ENCODE assay signal across 19 cellular contexts in the genomic region with DNA sequence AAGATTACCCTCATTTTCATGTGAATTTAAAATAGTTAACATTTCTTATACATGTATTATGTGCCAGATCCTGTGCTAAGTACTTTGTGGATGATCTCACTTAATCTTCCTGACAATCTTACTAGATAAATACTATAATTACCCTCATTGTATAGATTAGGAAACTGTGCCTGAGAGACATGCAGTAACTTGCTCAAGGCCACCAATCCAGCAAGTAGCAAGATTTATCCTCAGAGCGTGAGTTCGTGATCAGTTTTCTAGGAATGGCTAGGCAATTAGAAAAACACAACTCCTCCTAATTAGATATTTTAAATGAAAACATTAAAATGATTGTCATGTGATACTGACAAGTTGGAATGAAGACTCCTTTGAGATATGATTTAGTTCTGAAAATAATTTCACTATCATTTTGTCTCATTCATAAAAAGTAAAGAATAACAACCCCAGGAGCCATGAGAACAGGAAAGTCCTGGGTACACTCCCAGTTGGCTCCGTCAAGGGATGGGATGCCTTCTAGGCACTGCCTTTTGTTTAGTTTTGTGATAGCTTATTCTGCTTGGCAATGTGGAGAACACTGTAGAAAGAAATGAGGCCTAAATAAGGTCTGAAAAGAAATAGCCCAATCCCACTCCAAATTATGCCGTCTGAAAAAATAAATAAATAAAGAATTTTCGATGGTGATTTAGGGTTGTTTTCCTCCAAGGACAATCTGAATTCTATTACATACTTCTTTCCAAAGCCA.
DNase-seq lines count a peak whose midpoint lies in the region; ATAC-seq and TF ChIP-seq lines count a peak whose summit lies in the region.
"Had no signal": no experiment of that assay in that cellular context is flagged by ENCODE, and none has a peak within 500 bp of the region (broad histone marks: within the 10 kb centered on the region; RNA-seq: fewer than 3 reads in every experiment).

No MANE protein-coding gene starts in this region.

- H3K4me2 ChIP-seq in GM23248 (ENCODE audit: unreplicated experiment) (no peak overlapping the region), PC-9 (no peak overlapping the region)
- H3K4me2 ChIP-seq: A549, BLaER1 had no signal

- no peaks in the 10 kb centered on the region for H3K9me3 Mint-ChIP-seq in activated naive CD8-positive, alpha-beta T cell treated with anti-CD3 and anti-CD28 coated beads, Interleukin-2, amount 50 U/mL, for 24 hours
- H3K9me3 Mint-ChIP-seq: CD4-positive, alpha-beta memory T cell had no signal

- H4K20me1 ChIP-seq in GM23248 (ENCODE audit: insufficient read depth), result no peaks in the 10 kb centered on the region
- no peaks in the 10 kb centered on the region for H4K20me1 ChIP-seq in PC-9 (ENCODE audit: insufficient read depth)
- H4K20me1 ChIP-seq: BLaER1 had no signal

- H2AFZ ChIP-seq in GM23248 (no peak overlapping the region), PC-9 (no peak overlapping the region)

- H3K36me3 Mint-ChIP-seq in activated naive CD8-positive, alpha-beta T cell treated with anti-CD3 and anti-CD28 coated beads, Interleukin-2, amount 50 U/mL, for 24 hours (ENCODE audit: low read depth), result no peaks in the 10 kb centered on the region
- H3K36me3 Mint-ChIP-seq: CD4-positive, alpha-beta memory T cell had no signal

- H3F3A ChIP-seq in GM23248 (ENCODE audit: insufficient read depth) (peaks cover 90% of the 10 kb centered on the region), PC-9 (ENCODE audit: insufficient read depth, low read depth) (no peaks in the 10 kb centered on the region)

- H3K4me1 Mint-ChIP-seq in activated naive CD8-positive, alpha-beta T cell treated with anti-CD3 and anti-CD28 coated beads, Interleukin-2, amount 50 U/mL, for 24 hours, result no peaks in the 10 kb centered on the region

- 0 out of 2 replicates have a peak overlapping the region, but pooled peaks have one; percentile 77 for H3K9ac ChIP-seq in GM23248
- H3K9ac ChIP-seq in subcutaneous abdominal adipose tissue (ENCODE audit: low read length in 5 of 5), result no peak overlapping the region
- H3K9ac ChIP-seq: BLaER1 had no signal

- H3K79me2 ChIP-seq in GM23248 (ENCODE audit: insufficient read depth) (peaks cover 99% of the 10 kb centered on the region), PC-9 (ENCODE audit: low read depth) (no peaks in the 10 kb centered on the region)

- H3K4me3 ChIP-seq in GM23248 (no peak overlapping the region), RWPE2 (ENCODE audit: severe bottlenecking) (no peak overlapping the region), epithelial cell of esophagus (ENCODE audit: low read length) (no peak overlapping the region), subcutaneous abdominal adipose tissue (ENCODE audit: low read depth in 1 of 5, low read length in 5 of 5) (no peak overlapping the region), PC-9 (no peak overlapping the region)
- H3K4me3 ChIP-seq: A549, BLaER1 had no signal

- no peaks in the 10 kb centered on the region for H3K27me3 Mint-ChIP-seq in activated naive CD8-positive, alpha-beta T cell treated with anti-CD3 and anti-CD28 coated beads, Interleukin-2, amount 50 U/mL, for 24 hours
- H3K27me3 Mint-ChIP-seq: CD4-positive, alpha-beta memory T cell had no signal

- in situ Hi-C loops in GM23248 (cut with MboI), result no loop called here

- 0 out of 3 replicates have a peak, but pooled peaks have one; percentile 38 for ATAC-seq in RWPE2 (ENCODE audit: low read depth)
- ATAC-seq in activated naive CD8-positive, alpha-beta T cell treated with anti-CD3 and anti-CD28 coated beads, Interleukin-2, amount 50 U/mL, for 24 hours, result no peak
- ATAC-seq: A549, SK-N-SH treated with all-trans-retinoic acid at 6 μM for 48 hours had no signal

- intact Hi-C loops in PC-9 (cut with micrococcal nuclease; ENCODE audit: unreplicated experiment), result no loop called here

- H3K9me2 ChIP-seq in GM23248 (ENCODE audit: insufficient read depth), result no peaks in the 10 kb centered on the region
- H3K9me2 ChIP-seq in PC-9 (ENCODE audit: insufficient read depth), result no peaks in the 10 kb centered on the region

- H3K36me3 ChIP-seq in GM23248 (ENCODE audit: low read depth), result peaks cover 55% of the 10 kb centered on the region
- no peaks in the 10 kb centered on the region for H3K36me3 ChIP-seq in RWPE2 (ENCODE audit: low read depth)
- H3K36me3 ChIP-seq in subcutaneous abdominal adipose tissue (ENCODE audit: control insufficient read depth in 5 of 5, insufficient read depth in 5 of 5, low read length in 5 of 5), result peaks cover 0 to 1% (median 0%) of the 10 kb centered on the region in 5 donors
- H3K36me3 ChIP-seq in PC-9 (ENCODE audit: low read depth), result no peaks in the 10 kb centered on the region
- H3K36me3 ChIP-seq: BLaER1 had no signal

- POLR2A ChIA-PET in PC-9 (lab: Charles Lee; ENCODE audit: unreplicated experiment), result no interaction called here

- H3K4me3 Mint-ChIP-seq in activated naive CD8-positive, alpha-beta T cell treated with anti-CD3 and anti-CD28 coated beads, Interleukin-2, amount 50 U/mL, for 24 hours, result no peak overlapping the region
- H3K4me3 Mint-ChIP-seq: CD4-positive, alpha-beta memory T cell had no signal

- no peak overlapping the region for H3K27ac Mint-ChIP-seq in activated naive CD8-positive, alpha-beta T cell treated with anti-CD3 and anti-CD28 coated beads, Interleukin-2, amount 50 U/mL, for 24 hours
- H3K27ac Mint-ChIP-seq: CD4-positive, alpha-beta memory T cell had no signal

- DNase-seq in GM23248 (no peak), RWPE2 (ENCODE audit: low spot score) (no peak), epithelial cell of esophagus (ENCODE audit: low read depth) (peak; percentile 67), PC-9 (no peak), SHP77 (lab: John Stamatoyannopoulos, UW) (no peak)
- DNase-seq in activated naive CD8-positive, alpha-beta T cell treated with anti-CD3 and anti-CD28 coated beads, Interleukin-2, amount 50 U/mL, for 24 hours, result no peak
- DNase-seq: CD4-positive, alpha-beta memory T cell; MM.1S; NCI-H1092; NCI-H1436 treated with DMSO at 0.1 percent for 48 hours; NCI-H2029; NCI-H2171 treated with DMSO at 0.1 percent for 48 hours; NCI-H446; NCI-H526 treated with DMSO at 0.1 percent for 48 hours; SHP77 treated with DMSO at 0.1 percent for 48 hours had no signal

- H3K27me3 ChIP-seq in GM23248 (replicated peaks; ENCODE audit: insufficient read depth), result no peaks in the 10 kb centered on the region
- H3K27me3 ChIP-seq in RWPE2 (ENCODE audit: insufficient read depth, poor library complexity, severe bottlenecking), result no peaks in the 10 kb centered on the region
- no peaks in the 10 kb centered on the region for H3K27me3 ChIP-seq in subcutaneous abdominal adipose tissue (ENCODE audit: control insufficient read depth in 5 of 5, insufficient read depth in 4 of 5, low read length in 5 of 5)
- H3K27me3 ChIP-seq in PC-9 (ENCODE audit: insufficient read depth, low read depth), result no peaks in the 10 kb centered on the region
- H3K27me3 ChIP-seq: BLaER1 had no signal

- no TSS peak for BruUV-seq in PC-9 (replicated peaks; lab: Mats Ljungman, UMichigan)

- H3K4me1 ChIP-seq in GM23248 (ENCODE audit: insufficient read depth), result peaks cover 75% of the 10 kb centered on the region
- peaks cover 9% of the 10 kb centered on the region for H3K4me1 ChIP-seq in RWPE2 (ENCODE audit: insufficient read depth, poor library complexity, severe bottlenecking)
- H3K4me1 ChIP-seq in subcutaneous abdominal adipose tissue (ENCODE audit: control insufficient read depth in 5 of 5, insufficient read depth in 5 of 5, low read length in 5 of 5), result peaks cover 3 to 41% (median 30%) of the 10 kb centered on the region in 5 donors
- H3K4me1 ChIP-seq in PC-9 (replicated peaks; ENCODE audit: insufficient read depth), result no peaks in the 10 kb centered on the region
- H3K4me1 ChIP-seq: A549, BLaER1 had no signal

- H3K9me3 ChIP-seq in GM23248 (ENCODE audit: low read depth) (no peaks in the 10 kb centered on the region), RWPE2 (ENCODE audit: severe bottlenecking) (no peaks in the 10 kb centered on the region), subcutaneous abdominal adipose tissue (ENCODE audit: control insufficient read depth in 5 of 5, low read length in 5 of 5) (no peaks in the 10 kb centered on the region), PC-9 (ENCODE audit: insufficient read depth, low read depth) (no peaks in the 10 kb centered on the region)
- H3K9me3 ChIP-seq: A549, BLaER1 had no signal

- TF ChIP-seq CTCF in RWPE2 (IDR thresholded peaks at IDR 0.05; ENCODE audit: poor library complexity, severe bottlenecking), result no peak
- no peak for TF ChIP-seq CTCF in epithelial cell of esophagus (IDR thresholded peaks at IDR 0.05; ENCODE audit: insufficient read depth, low read depth, low read length, missing control alignments)
- no peak for TF ChIP-seq CTCF in PC-9 (conservative IDR thresholded peaks at IDR 0.05)

- 61 to 64% methylated on average over 5 of the region's 5 CpGs for WGBS in GM23248 (ENCODE audit: low coverage in 1 of 2, low lambda C conversion rate in 2 of 2, missing lambda C conversion rate in 2 of 2), 2 experiments

- CTCF ChIA-PET in PC-9 (lab: Charles Lee), result no interaction called here

- peak overlapping the region; percentile 92 for H3K27ac ChIP-seq in GM23248
- no peak overlapping the region for H3K27ac ChIP-seq in RWPE2 (ENCODE audit: poor library complexity, severe bottlenecking)
- peak overlapping the region; percentile 4 for H3K27ac ChIP-seq in subcutaneous abdominal adipose tissue (ENCODE audit: low read depth, low read length)
- H3K27ac ChIP-seq in PC-9, result no peak overlapping the region
- H3K27ac ChIP-seq: A549, BLaER1 had no signal

Comparison
In these comparisons a context has a peak if more than half of its experiments do, and no peak if none do; other contexts are left out.
1. H3K27ac ChIP-seq: peak in GM23248 (single experiment) and subcutaneous abdominal adipose tissue (single experiment); none in RWPE2 (single experiment) and PC-9 (single experiment).